ENCODE assay signal across 7 cellular contexts in genomic region chr15:52256366-52256765, GRCh38. TPM values are rescaled to one million over a fixed set of nuclear protein-coding genes. Genes with fewer than 3 reads are reported as not detected.
A peak's percentile ranks its signal among the peaks of the same experiment; 100 is the strongest.
DNase-seq lines count a peak whose midpoint lies in the region; ATAC-seq and TF ChIP-seq lines count a peak whose summit lies in the region.

No MANE protein-coding gene starts in this region.

- H3K36me3 ChIP-seq in KMS-11 (ENCODE audit: insufficient read depth) = no peaks in the 10 kb centered on the region
- no peaks in the 10 kb centered on the region for H3K36me3 ChIP-seq in SK-N-MC (ENCODE audit: insufficient read depth, low read length)
- peaks cover 0 to 6% of the 10 kb centered on the region in 2 donors for H3K36me3 ChIP-seq in gastroesophageal sphincter
- no peaks in the 10 kb centered on the region for H3K36me3 ChIP-seq in trophoblast cell (ENCODE audit: control insufficient read depth in 1 of 2, insufficient read depth in 2 of 2, low read length in 2 of 2)

- TF ChIP-seq CTCF in GM12872 (IDR thresholded peaks at IDR 0.05; ENCODE audit: insufficient read depth, low read depth, low read length) = peak; percentile 82
- TF ChIP-seq CTCF in KMS-11 (conservative IDR thresholded peaks at IDR 0.05; ENCODE audit: low read depth, low read length) = peak; percentile 88
- TF ChIP-seq CTCF in gastroesophageal sphincter (IDR thresholded peaks at IDR 0.05) = peak; percentile 52 to 90 (median 84)
- TF ChIP-seq CTCF in type B pancreatic cell (conservative IDR thresholded peaks at IDR 0.05) = peak; percentile 84

- H2BK12ac ChIP-seq in trophoblast cell (ENCODE audit: low read length) = no peak overlapping the region

- no peaks in the 10 kb centered on the region for H3K36me3 Mint-ChIP-seq in activated naive CD4-positive, alpha-beta T cell treated with anti-CD3 and anti-CD28 coated beads for 36 hours (ENCODE audit: low read depth)
- H3K36me3 Mint-ChIP-seq in type B pancreatic cell = no peaks in the 10 kb centered on the region

- WGBS in gastroesophageal sphincter (ENCODE audit: low coverage in 1 of 2), 2 donors = 4 to 7% methylated on average over 7 to 10 of the region's 10 CpGs
- no CpG with 5 or more reads among the region's 10 CpGs for WGBS in trophoblast cell (ENCODE audit: extremely low coverage, insufficient coverage, insufficient read length)

- no peak overlapping the region for H4K8ac ChIP-seq in trophoblast cell (ENCODE audit: low read depth, low read length)

- H3K27ac ChIP-seq in KMS-11 (peak overlapping the region; percentile 49; the same call in 1 of the 2 replicates), SK-N-MC (no peak overlapping the region), gastroesophageal sphincter (peak overlapping the region in 1 of 4 donors; percentile 22), trophoblast cell (ENCODE audit: low read depth, low read length) (no peak overlapping the region)

- no peak for TF ChIP-seq EP300 in gastroesophageal sphincter (IDR thresholded peaks at IDR 0.05)

- intact Hi-C loops in activated naive CD4-positive, alpha-beta T cell treated with anti-CD3 and anti-CD28 coated beads for 36 hours (cut with micrococcal nuclease) = loop anchor here (1.0 to 2.0 kb wide), 8 partner anchors 38 to 479 kb away; partner anchors contain the start of genes ARPP19 and MYO5C

- H3K18ac ChIP-seq in trophoblast cell (ENCODE audit: low read length) = no peak overlapping the region

- no peaks in the 10 kb centered on the region for H3K9me3 ChIP-seq in SK-N-MC (ENCODE audit: low read depth, low read length)
- H3K9me3 ChIP-seq in gastroesophageal sphincter = no peaks in the 10 kb centered on the region
- H3K9me3 ChIP-seq in trophoblast cell (ENCODE audit: insufficient read depth, low read depth, low read length) = no peaks in the 10 kb centered on the region

- H3K23ac ChIP-seq in trophoblast cell (ENCODE audit: low read length) = no peak overlapping the region

- H3K27ac Mint-ChIP-seq in activated naive CD4-positive, alpha-beta T cell treated with anti-CD3 and anti-CD28 coated beads for 36 hours = no peak overlapping the region
- peak overlapping the region; percentile 76 for H3K27ac Mint-ChIP-seq in type B pancreatic cell

- CTCF ChIA-PET in activated naive CD4-positive, alpha-beta T cell treated with anti-CD3 and anti-CD28 coated beads for 36 hours (lab: Charles Lee) = interaction anchor here (0.6 to 6.0 kb wide), 40 partner anchors 10 to 941 kb away, joined by 3 to 48 read pairs (median 4); partner anchors contain the start of gene MYO5C

- no peak overlapping the region for H2AK5ac ChIP-seq in trophoblast cell (ENCODE audit: low read length)

- H3K27me3 Mint-ChIP-seq in activated naive CD4-positive, alpha-beta T cell treated with anti-CD3 and anti-CD28 coated beads for 36 hours (ENCODE audit: low read depth) = no peaks in the 10 kb centered on the region
- H3K27me3 Mint-ChIP-seq in type B pancreatic cell = no peaks in the 10 kb centered on the region

- H3K4me2 ChIP-seq in KMS-11 (peak overlapping the region; percentile 65), trophoblast cell (ENCODE audit: low read length) (no peak overlapping the region)

- H2BK5ac ChIP-seq in trophoblast cell (ENCODE audit: low read depth, low read length, poor library complexity) = no peak overlapping the region

- H3K79me1 ChIP-seq in trophoblast cell (ENCODE audit: low read length) = peaks cover 4% of the 10 kb centered on the region

- no peak overlapping the region for H3K4me3 ChIP-seq in KMS-11 (IDR thresholded peaks at IDR 0.05; ENCODE audit: insufficient read depth, low read depth, low read length)
- H3K4me3 ChIP-seq in SK-N-MC = peak overlapping the region; percentile 65
- H3K4me3 ChIP-seq in gastroesophageal sphincter = no peak overlapping the region
- no peak overlapping the region for H3K4me3 ChIP-seq in trophoblast cell (ENCODE audit: low read depth, low read length)

- H4K12ac ChIP-seq in trophoblast cell (ENCODE audit: low read depth, low read length) = no peak overlapping the region

- no peak for TF ChIP-seq POLR2A in gastroesophageal sphincter (IDR thresholded peaks at IDR 0.05)

- peak overlapping the region; percentile 50; the same call in 1 of the 2 replicates for H2AFZ ChIP-seq in KMS-11 (ENCODE audit: low read depth)
- H2AFZ ChIP-seq in trophoblast cell (ENCODE audit: insufficient read depth, low read length, poor library complexity) = no peak overlapping the region

- H3K4ac ChIP-seq in trophoblast cell (ENCODE audit: low read depth, low read length) = no peak overlapping the region

- H3K9me3 Mint-ChIP-seq in activated naive CD4-positive, alpha-beta T cell treated with anti-CD3 and anti-CD28 coated beads for 36 hours = no peaks in the 10 kb centered on the region
- no peaks in the 10 kb centered on the region for H3K9me3 Mint-ChIP-seq in type B pancreatic cell

- peaks cover 18% of the 10 kb centered on the region for H3K4me1 Mint-ChIP-seq in activated naive CD4-positive, alpha-beta T cell treated with anti-CD3 and anti-CD28 coated beads for 36 hours (ENCODE audit: low read depth)
- H3K4me1 Mint-ChIP-seq in type B pancreatic cell (ENCODE audit: unreplicated experiment) = peaks cover 14% of the 10 kb centered on the region

- H2BK120ac ChIP-seq in trophoblast cell (ENCODE audit: insufficient read depth, low read length, poor library complexity) = no peak overlapping the region

- H3K4me1 ChIP-seq in KMS-11 (ENCODE audit: low read depth, poor library complexity, severe bottlenecking) = peaks cover 27% of the 10 kb centered on the region
- H3K4me1 ChIP-seq in gastroesophageal sphincter = peaks cover 0 to 18% (median 2%) of the 10 kb centered on the region in 3 donors
- peaks cover 6 to 7% of the 10 kb centered on the region in 2 experiments for H3K4me1 ChIP-seq in trophoblast cell (ENCODE audit: control insufficient read depth in 1 of 2, insufficient read depth in 2 of 2, low read length in 2 of 2)

- no peak overlapping the region for H3K14ac ChIP-seq in trophoblast cell (ENCODE audit: low read length)

- H3K27me3 ChIP-seq in KMS-11 (ENCODE audit: insufficient read depth, low read depth) (no peaks in the 10 kb centered on the region), gastroesophageal sphincter (no peaks in the 10 kb centered on the region), trophoblast cell (ENCODE audit: insufficient read depth, low read length) (no peaks in the 10 kb centered on the region)

- H3K9ac ChIP-seq in KMS-11 = peak overlapping the region; percentile 2; the same call in 1 of the 2 replicates
- no peak overlapping the region for H3K9ac ChIP-seq in SK-N-MC (ENCODE audit: insufficient read length)
- no peak overlapping the region for H3K9ac ChIP-seq in trophoblast cell (ENCODE audit: low read length)

- DNase-seq in SK-N-MC (ENCODE audit: low read depth, low spot score) = peak; percentile 42
- peak; percentile 87 for DNase-seq in activated naive CD4-positive, alpha-beta T cell treated with anti-CD3 and anti-CD28 coated beads for 36 hours
- DNase-seq in trophoblast cell = peak; percentile 65 to 92
- DNase-seq in type B pancreatic cell (ENCODE audit: extremely low spot score, unreplicated experiment) = no peak

- no peaks in the 10 kb centered on the region for H3K79me2 ChIP-seq in KMS-11 (ENCODE audit: insufficient read depth, low read depth)
- no peaks in the 10 kb centered on the region for H3K79me2 ChIP-seq in trophoblast cell (ENCODE audit: control insufficient read depth, insufficient read depth, low read length, poor library complexity)

- H4K20me1 ChIP-seq in KMS-11 (ENCODE audit: insufficient read depth) = no peaks in the 10 kb centered on the region

- peak overlapping the region; percentile 52 for H3K4me3 Mint-ChIP-seq in activated naive CD4-positive, alpha-beta T cell treated with anti-CD3 and anti-CD28 coated beads for 36 hours
- peak overlapping the region; percentile 74 for H3K4me3 Mint-ChIP-seq in type B pancreatic cell

- H4K91ac ChIP-seq in trophoblast cell (ENCODE audit: low read depth, low read length) = no peak overlapping the region

- peak; percentile 75 for ATAC-seq in gastroesophageal sphincter

RNA-seq across cellular contexts. Expression of gene MYO5C, which starts 39.2 kb away (rescaled TPM):
- under 1 TPM; 0.19 to 0.25 TPM for total RNA-seq in activated naive CD4-positive, alpha-beta T cell treated with anti-CD3 and anti-CD28 coated beads for 36 hours
- total RNA-seq in gastroesophageal sphincter (10 to 100 TPM in 3 of 4 donors, 1 to 10 TPM in 1; 2.6 to 12.3 (median 10.2) TPM), type B pancreatic cell (ENCODE audit: low replicate concordance) (17.5 and 21.4 TPM in 2 replicates)
- 1.2 and 1.3 TPM in 2 replicates for polyA plus RNA-seq in trophoblast cell (2013)
